Comparison of ENCODE assay signal across 1 cellular context in the genomic region with DNA sequence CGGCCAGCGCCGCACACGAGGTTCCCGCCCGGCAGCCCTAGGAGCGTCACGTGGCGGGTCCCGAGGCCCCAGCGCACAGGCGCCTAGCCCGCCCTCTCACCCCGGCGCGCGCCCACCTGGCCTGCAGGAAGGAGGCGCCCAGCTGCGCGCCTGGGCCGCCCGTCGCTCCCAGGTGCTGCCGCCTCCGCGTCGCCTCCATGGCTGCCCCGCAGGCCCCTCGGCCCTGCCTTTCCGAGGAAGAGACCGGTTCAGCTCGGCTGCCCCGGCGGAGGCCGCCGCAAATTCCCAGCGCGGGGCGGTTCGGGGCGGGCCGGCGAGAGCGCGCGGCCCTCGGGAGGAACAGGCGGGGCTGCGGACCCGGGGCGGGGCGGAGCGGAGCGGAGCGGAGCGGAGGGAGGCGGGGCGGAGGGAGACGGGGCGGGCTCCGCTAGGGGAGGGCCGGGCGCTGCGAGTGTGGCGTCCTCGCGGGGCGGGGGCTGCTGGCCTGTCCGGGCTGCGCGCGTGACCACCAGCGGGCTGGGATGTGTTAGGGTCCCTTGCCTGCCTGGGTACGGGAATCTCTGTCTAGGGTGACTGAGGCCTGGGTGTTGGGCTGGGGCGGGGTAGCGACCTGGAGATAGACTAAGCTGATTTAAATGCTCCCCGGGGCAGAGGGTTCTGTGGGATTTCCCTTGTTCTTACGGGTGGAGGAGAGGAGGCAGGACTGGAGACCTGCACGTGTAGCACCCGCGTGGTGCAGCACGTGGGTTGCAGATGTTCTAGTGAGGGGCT.
TF ChIP-seq lines count a peak whose summit lies in the region.

A gene (minus strand): TSS at position 343 of the 771 bp plus-strand sequence. CDS start 144 bp downstream, at position 199.

TF ChIP-seq in HEK293, 187 proteins besides CTCF, POLR2A, EP300 and RAD21 (continued from another document and continues in another):
- TF ChIP-seq, protein P1, sequence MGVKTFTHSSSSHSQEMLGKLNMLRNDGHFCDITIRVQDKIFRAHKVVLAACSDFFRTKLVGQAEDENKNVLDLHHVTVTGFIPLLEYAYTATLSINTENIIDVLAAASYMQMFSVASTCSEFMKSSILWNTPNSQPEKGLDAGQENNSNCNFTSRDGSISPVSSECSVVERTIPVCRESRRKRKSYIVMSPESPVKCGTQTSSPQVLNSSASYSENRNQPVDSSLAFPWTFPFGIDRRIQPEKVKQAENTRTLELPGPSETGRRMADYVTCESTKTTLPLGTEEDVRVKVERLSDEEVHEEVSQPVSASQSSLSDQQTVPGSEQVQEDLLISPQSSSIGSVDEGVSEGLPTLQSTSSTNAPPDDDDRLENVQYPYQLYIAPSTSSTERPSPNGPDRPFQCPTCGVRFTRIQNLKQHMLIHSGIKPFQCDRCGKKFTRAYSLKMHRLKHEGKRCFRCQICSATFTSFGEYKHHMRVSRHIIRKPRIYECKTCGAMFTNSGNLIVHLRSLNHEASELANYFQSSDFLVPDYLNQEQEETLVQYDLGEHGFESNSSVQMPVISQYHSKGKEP (tag by site-specific recombination; IDR thresholded peaks at IDR 0.05), result peak; percentile 75
- TF ChIP-seq, protein P2, sequence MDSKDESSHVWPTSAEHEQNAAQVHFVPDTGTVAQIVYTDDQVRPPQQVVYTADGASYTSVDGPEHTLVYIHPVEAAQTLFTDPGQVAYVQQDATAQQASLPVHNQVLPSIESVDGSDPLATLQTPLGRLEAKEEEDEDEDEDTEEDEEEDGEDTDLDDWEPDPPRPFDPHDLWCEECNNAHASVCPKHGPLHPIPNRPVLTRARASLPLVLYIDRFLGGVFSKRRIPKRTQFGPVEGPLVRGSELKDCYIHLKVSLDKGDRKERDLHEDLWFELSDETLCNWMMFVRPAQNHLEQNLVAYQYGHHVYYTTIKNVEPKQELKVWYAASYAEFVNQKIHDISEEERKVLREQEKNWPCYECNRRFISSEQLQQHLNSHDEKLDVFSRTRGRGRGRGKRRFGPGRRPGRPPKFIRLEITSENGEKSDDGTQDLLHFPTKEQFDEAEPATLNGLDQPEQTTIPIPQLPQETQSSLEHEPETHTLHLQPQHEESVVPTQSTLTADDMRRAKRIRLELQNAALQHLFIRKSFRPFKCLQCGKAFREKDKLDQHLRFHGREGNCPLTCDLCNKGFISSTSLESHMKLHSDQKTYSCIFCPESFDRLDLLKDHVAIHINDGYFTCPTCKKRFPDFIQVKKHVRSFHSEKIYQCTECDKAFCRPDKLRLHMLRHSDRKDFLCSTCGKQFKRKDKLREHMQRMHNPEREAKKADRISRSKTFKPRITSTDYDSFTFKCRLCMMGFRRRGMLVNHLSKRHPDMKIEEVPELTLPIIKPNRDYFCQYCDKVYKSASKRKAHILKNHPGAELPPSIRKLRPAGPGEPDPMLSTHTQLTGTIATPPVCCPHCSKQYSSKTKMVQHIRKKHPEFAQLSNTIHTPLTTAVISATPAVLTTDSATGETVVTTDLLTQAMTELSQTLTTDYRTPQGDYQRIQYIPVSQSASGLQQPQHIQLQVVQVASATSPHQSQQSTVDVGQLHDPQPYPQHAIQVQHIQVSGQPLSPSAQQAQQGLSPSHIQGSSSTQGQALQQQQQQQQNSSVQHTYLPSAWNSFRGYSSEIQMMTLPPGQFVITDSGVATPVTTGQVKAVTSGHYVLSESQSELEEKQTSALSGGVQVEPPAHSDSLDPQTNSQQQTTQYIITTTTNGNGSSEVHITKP (tag by site-specific recombination; IDR thresholded peaks at IDR 0.05), result peak; percentile 99
- TF ChIP-seq KLF16 (tag by site-specific recombination; IDR thresholded peaks at IDR 0.05) (peak; percentile 78), ZNF561 (tag by site-specific recombination; IDR thresholded peaks at IDR 0.05; ENCODE audit: borderline replicate concordance) (peak; percentile 99), ZBTB17 (tag by site-specific recombination; IDR thresholded peaks at IDR 0.05) (no peak), MYNN (tag by site-specific recombination; IDR thresholded peaks at IDR 0.05; ENCODE audit: borderline replicate concordance) (no peak), ZNF416 (tag by site-specific recombination; IDR thresholded peaks at IDR 0.05) (no peak), ZBTB20 (tag by site-specific recombination; IDR thresholded peaks at IDR 0.05) (peak; percentile 76; the same call in 1 of the 2 replicates), ZFHX2 (tag by site-specific recombination; conservative IDR thresholded peaks at IDR 0.05) (peak; percentile 90), SP3 (tag by site-specific recombination; IDR thresholded peaks at IDR 0.05) (peak; percentile 72), GLIS1 (tag by site-specific recombination; IDR thresholded peaks at IDR 0.05) (no peak), KLF8 (tag by site-specific recombination; IDR thresholded peaks at IDR 0.05) (peak; percentile 71; the same call in 1 of the 2 replicates), ZNF530 (tag by site-specific recombination; IDR thresholded peaks at IDR 0.05; ENCODE audit: low read depth) (no peak), ZNF843 (tag by site-specific recombination; IDR thresholded peaks at IDR 0.05) (0 out of 2 replicates have a peak, but pooled peaks have one; percentile 50), ZNF341 (tag by site-specific recombination; IDR thresholded peaks at IDR 0.05; ENCODE audit: low read depth) (peak; percentile 51; the same call in 1 of the 2 replicates), ZNF677 (tag by site-specific recombination; IDR thresholded peaks at IDR 0.05) (0 out of 2 replicates have a peak, but pooled peaks have one; percentile 20)
- TF ChIP-seq, protein P3, sequence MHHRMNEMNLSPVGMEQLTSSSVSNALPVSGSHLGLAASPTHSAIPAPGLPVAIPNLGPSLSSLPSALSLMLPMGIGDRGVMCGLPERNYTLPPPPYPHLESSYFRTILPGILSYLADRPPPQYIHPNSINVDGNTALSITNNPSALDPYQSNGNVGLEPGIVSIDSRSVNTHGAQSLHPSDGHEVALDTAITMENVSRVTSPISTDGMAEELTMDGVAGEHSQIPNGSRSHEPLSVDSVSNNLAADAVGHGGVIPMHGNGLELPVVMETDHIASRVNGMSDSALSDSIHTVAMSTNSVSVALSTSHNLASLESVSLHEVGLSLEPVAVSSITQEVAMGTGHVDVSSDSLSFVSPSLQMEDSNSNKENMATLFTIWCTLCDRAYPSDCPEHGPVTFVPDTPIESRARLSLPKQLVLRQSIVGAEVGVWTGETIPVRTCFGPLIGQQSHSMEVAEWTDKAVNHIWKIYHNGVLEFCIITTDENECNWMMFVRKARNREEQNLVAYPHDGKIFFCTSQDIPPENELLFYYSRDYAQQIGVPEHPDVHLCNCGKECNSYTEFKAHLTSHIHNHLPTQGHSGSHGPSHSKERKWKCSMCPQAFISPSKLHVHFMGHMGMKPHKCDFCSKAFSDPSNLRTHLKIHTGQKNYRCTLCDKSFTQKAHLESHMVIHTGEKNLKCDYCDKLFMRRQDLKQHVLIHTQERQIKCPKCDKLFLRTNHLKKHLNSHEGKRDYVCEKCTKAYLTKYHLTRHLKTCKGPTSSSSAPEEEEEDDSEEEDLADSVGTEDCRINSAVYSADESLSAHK (tag by site-specific recombination; IDR thresholded peaks at IDR 0.05), result no peak
- TF ChIP-seq, protein P4, sequence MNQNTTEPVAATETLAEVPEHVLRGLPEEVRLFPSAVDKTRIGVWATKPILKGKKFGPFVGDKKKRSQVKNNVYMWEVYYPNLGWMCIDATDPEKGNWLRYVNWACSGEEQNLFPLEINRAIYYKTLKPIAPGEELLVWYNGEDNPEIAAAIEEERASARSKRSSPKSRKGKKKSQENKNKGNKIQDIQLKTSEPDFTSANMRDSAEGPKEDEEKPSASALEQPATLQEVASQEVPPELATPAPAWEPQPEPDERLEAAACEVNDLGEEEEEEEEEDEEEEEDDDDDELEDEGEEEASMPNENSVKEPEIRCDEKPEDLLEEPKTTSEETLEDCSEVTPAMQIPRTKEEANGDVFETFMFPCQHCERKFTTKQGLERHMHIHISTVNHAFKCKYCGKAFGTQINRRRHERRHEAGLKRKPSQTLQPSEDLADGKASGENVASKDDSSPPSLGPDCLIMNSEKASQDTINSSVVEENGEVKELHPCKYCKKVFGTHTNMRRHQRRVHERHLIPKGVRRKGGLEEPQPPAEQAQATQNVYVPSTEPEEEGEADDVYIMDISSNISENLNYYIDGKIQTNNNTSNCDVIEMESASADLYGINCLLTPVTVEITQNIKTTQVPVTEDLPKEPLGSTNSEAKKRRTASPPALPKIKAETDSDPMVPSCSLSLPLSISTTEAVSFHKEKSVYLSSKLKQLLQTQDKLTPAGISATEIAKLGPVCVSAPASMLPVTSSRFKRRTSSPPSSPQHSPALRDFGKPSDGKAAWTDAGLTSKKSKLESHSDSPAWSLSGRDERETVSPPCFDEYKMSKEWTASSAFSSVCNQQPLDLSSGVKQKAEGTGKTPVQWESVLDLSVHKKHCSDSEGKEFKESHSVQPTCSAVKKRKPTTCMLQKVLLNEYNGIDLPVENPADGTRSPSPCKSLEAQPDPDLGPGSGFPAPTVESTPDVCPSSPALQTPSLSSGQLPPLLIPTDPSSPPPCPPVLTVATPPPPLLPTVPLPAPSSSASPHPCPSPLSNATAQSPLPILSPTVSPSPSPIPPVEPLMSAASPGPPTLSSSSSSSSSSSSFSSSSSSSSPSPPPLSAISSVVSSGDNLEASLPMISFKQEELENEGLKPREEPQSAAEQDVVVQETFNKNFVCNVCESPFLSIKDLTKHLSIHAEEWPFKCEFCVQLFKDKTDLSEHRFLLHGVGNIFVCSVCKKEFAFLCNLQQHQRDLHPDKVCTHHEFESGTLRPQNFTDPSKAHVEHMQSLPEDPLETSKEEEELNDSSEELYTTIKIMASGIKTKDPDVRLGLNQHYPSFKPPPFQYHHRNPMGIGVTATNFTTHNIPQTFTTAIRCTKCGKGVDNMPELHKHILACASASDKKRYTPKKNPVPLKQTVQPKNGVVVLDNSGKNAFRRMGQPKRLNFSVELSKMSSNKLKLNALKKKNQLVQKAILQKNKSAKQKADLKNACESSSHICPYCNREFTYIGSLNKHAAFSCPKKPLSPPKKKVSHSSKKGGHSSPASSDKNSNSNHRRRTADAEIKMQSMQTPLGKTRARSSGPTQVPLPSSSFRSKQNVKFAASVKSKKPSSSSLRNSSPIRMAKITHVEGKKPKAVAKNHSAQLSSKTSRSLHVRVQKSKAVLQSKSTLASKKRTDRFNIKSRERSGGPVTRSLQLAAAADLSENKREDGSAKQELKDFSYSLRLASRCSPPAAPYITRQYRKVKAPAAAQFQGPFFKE (tag by site-specific recombination; IDR thresholded peaks at IDR 0.05; ENCODE audit: borderline replicate concordance), result 0 out of 2 replicates have a peak, but pooled peaks have one; percentile 35
- TF ChIP-seq, protein P5, sequence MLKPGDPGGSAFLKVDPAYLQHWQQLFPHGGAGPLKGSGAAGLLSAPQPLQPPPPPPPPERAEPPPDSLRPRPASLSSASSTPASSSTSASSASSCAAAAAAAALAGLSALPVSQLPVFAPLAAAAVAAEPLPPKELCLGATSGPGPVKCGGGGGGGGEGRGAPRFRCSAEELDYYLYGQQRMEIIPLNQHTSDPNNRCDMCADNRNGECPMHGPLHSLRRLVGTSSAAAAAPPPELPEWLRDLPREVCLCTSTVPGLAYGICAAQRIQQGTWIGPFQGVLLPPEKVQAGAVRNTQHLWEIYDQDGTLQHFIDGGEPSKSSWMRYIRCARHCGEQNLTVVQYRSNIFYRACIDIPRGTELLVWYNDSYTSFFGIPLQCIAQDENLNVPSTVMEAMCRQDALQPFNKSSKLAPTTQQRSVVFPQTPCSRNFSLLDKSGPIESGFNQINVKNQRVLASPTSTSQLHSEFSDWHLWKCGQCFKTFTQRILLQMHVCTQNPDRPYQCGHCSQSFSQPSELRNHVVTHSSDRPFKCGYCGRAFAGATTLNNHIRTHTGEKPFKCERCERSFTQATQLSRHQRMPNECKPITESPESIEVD (tag by site-specific recombination; IDR thresholded peaks at IDR 0.05), result 0 out of 2 replicates have a peak, but pooled peaks have one; percentile 14
- TF ChIP-seq, protein P6, sequence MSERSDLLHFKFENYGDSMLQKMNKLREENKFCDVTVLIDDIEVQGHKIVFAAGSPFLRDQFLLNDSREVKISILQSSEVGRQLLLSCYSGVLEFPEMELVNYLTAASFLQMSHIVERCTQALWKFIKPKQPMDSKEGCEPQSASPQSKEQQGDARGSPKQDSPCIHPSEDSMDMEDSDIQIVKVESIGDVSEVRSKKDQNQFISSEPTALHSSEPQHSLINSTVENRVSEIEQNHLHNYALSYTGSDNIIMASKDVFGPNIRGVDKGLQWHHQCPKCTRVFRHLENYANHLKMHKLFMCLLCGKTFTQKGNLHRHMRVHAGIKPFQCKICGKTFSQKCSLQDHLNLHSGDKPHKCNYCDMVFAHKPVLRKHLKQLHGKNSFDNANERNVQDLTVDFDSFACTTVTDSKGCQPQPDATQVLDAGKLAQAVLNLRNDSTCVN (tag by site-specific recombination; optimal IDR thresholded peaks at IDR 0.05), result peak; percentile 78
- TF ChIP-seq, protein P7, sequence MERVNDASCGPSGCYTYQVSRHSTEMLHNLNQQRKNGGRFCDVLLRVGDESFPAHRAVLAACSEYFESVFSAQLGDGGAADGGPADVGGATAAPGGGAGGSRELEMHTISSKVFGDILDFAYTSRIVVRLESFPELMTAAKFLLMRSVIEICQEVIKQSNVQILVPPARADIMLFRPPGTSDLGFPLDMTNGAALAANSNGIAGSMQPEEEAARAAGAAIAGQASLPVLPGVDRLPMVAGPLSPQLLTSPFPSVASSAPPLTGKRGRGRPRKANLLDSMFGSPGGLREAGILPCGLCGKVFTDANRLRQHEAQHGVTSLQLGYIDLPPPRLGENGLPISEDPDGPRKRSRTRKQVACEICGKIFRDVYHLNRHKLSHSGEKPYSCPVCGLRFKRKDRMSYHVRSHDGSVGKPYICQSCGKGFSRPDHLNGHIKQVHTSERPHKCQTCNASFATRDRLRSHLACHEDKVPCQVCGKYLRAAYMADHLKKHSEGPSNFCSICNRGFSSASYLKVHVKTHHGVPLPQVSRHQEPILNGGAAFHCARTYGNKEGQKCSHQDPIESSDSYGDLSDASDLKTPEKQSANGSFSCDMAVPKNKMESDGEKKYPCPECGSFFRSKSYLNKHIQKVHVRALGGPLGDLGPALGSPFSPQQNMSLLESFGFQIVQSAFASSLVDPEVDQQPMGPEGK (tag by site-specific recombination; IDR thresholded peaks at IDR 0.05), result peak; percentile 83
- TF ChIP-seq, protein P8, sequence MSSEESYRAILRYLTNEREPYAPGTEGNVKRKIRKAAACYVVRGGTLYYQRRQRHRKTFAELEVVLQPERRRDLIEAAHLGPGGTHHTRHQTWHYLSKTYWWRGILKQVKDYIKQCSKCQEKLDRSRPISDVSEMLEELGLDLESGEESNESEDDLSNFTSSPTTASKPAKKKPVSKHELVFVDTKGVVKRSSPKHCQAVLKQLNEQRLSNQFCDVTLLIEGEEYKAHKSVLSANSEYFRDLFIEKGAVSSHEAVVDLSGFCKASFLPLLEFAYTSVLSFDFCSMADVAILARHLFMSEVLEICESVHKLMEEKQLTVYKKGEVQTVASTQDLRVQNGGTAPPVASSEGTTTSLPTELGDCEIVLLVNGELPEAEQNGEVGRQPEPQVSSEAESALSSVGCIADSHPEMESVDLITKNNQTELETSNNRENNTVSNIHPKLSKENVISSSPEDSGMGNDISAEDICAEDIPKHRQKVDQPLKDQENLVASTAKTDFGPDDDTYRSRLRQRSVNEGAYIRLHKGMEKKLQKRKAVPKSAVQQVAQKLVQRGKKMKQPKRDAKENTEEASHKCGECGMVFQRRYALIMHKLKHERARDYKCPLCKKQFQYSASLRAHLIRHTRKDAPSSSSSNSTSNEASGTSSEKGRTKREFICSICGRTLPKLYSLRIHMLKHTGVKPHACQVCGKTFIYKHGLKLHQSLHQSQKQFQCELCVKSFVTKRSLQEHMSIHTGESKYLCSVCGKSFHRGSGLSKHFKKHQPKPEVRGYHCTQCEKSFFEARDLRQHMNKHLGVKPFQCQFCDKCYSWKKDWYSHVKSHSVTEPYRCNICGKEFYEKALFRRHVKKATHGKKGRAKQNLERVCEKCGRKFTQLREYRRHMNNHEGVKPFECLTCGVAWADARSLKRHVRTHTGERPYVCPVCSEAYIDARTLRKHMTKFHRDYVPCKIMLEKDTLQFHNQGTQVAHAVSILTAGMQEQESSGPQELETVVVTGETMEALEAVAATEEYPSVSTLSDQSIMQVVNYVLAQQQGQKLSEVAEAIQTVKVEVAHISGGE (tag by site-specific recombination; conservative IDR thresholded peaks at IDR 0.05; ENCODE audit: low read depth), result no peak
